8 cellular contexts compared by ENCODE assay signal in the genomic region with DNA sequence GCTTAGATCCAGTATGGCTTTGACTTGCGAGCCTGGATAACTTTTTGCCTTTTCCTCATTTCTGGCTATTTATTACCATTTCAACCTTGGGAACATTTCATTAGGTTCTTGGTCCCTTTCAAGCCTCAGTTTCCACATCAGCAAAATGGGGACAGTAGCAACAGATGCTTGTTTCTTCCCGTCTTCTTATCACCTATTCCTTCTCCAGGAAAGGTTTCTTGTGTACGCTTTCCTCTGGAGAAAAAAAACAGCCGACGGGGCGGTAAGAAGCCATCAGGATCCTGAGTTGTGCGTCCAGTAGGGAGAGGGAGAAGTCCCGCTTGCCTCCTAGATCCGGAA. TPM values are rescaled to one million over a fixed set of nuclear protein-coding genes. Genes with fewer than 3 reads are reported as not detected.
DNase-seq lines count a peak whose midpoint lies in the region; ATAC-seq and TF ChIP-seq lines count a peak whose summit lies in the region.

No MANE protein-coding gene starts in this region.

- intact Hi-C loops in mammary epithelial cell (cut with micrococcal nuclease) = loop anchor here (1.0 to 10.0 kb wide), 8 partner anchors 53 to 479 kb away; a partner anchor contains a TSS
- intact Hi-C loops in vagina (cut with DNase I) = no loop called here

- DNase-seq in stimulated activated naive CD8-positive, alpha-beta T cell treated with anti-CD3 and anti-CD28 coated beads, Interleukin-15, Interleukin-2, amounts not matched to agents 100 U/mL and 50 U/mL, for 24 hours = no peak
- DNase-seq in mammary epithelial cell = no peak
- no peak for DNase-seq in vagina (ENCODE audit: extremely low spot score in 2 of 2)
- DNase-seq in NCI-H1417 (lab: John Stamatoyannopoulos, UW) = no peak
- no peak for DNase-seq in inferior parietal cortex (ENCODE audit: extremely low spot score)

- no peaks in the 10 kb centered on the region for H3K9me3 ChIP-seq in mammary epithelial cell (replicated peaks; ENCODE audit: insufficient read depth, low read length)
- no peaks in the 10 kb centered on the region for H3K9me3 ChIP-seq in mononuclear cell (ENCODE audit: low read depth, low read length)
- no peaks in the 10 kb centered on the region for H3K9me3 ChIP-seq in vagina

- H3K79me2 ChIP-seq in mammary epithelial cell (ENCODE audit: insufficient read depth, low read length) = peaks cover 38% of the 10 kb centered on the region

- peak overlapping the region; percentile 47 for H3K27ac ChIP-seq in mammary epithelial cell (ENCODE audit: insufficient read depth, low read depth, low read length)
- H3K27ac ChIP-seq in vagina = peak overlapping the region; percentile 85

- H3K27me3 Mint-ChIP-seq in stimulated activated naive CD8-positive, alpha-beta T cell treated with anti-CD3 and anti-CD28 coated beads, Interleukin-15, Interleukin-2, amounts not matched to agents 100 ng/mL and 50 ng/mL, for 24 hours = peaks cover 44% of the 10 kb centered on the region

- no peak for TF ChIP-seq CTCF in mammary epithelial cell (conservative IDR thresholded peaks at IDR 0.05 in 1 of 2, IDR thresholded peaks at IDR 0.05 in 1 of 2; ENCODE audit: extremely low read depth in 1 of 2, insufficient read depth in 1 of 2, low read depth in 1 of 2, low read length in 2 of 2)
- TF ChIP-seq CTCF in vagina (IDR thresholded peaks at IDR 0.05) = no peak

- TSS peak; percentile 87 for BruUV-seq in mammary epithelial cell (replicated peaks; lab: Mats Ljungman, UMichigan)

- peak overlapping the region; percentile 68 for H3K27ac Mint-ChIP-seq in stimulated activated naive CD8-positive, alpha-beta T cell treated with anti-CD3 and anti-CD28 coated beads, Interleukin-15, Interleukin-2, amounts not matched to agents 100 ng/mL and 50 ng/mL, for 24 hours

- dilution Hi-C loops in mammary epithelial cell (cut with HindIII; ENCODE audit: low sequenced_read_pairs) = no loop called here

- no peaks in the 10 kb centered on the region for H3K36me3 Mint-ChIP-seq in stimulated activated naive CD8-positive, alpha-beta T cell treated with anti-CD3 and anti-CD28 coated beads, Interleukin-15, Interleukin-2, amounts not matched to agents 100 ng/mL and 50 ng/mL, for 24 hours (ENCODE audit: low read depth)

- no peaks in the 10 kb centered on the region for H3K36me3 ChIP-seq in mammary epithelial cell (ENCODE audit: insufficient read depth, low read length)
- no peaks in the 10 kb centered on the region for H3K36me3 ChIP-seq in vagina

- peaks cover 22% of the 10 kb centered on the region for H3K4me1 Mint-ChIP-seq in stimulated activated naive CD8-positive, alpha-beta T cell treated with anti-CD3 and anti-CD28 coated beads, Interleukin-15, Interleukin-2, amounts not matched to agents 100 ng/mL and 50 ng/mL, for 24 hours (ENCODE audit: low read depth)

- no peaks in the 10 kb centered on the region for H4K20me1 ChIP-seq in mammary epithelial cell (ENCODE audit: insufficient read depth, low read length)

- H3K9ac ChIP-seq in mammary epithelial cell (ENCODE audit: insufficient read depth, low read length) = peak overlapping the region; percentile 53

- 11% methylated on average over 9 of the region's 9 CpGs for WGBS in mammary epithelial cell (ENCODE audit: low coverage, missing lambda C conversion rate)

- CTCF ChIA-PET in mammary epithelial cell (lab: Charles Lee; ENCODE audit: low non-redundant PET) = interaction anchor here (0.7 to 1.1 kb wide), 2 partner anchors 170 to 413 kb away, joined by 4 read pairs; no protein-coding TSS in a partner anchor

- ATAC-seq in stimulated activated naive CD8-positive, alpha-beta T cell treated with anti-CD3 and anti-CD28 coated beads, Interleukin-15, Interleukin-2, amounts not matched to agents 100 U/mL and 50 U/mL, for 24 hours = no peak
- ATAC-seq in HG03108 (IDR thresholded peaks at IDR 0.05; ENCODE audit: unreplicated experiment) = no peak

- H3K4me3 ChIP-seq in mammary epithelial cell (replicated peaks in 1 of 3; ENCODE audit: insufficient read depth in 1 of 3, low read depth in 2 of 3, low read length in 3 of 3) (peak overlapping the region; percentile 40 to 84 (median 80)), mononuclear cell (ENCODE audit: low read length) (peak overlapping the region; percentile 60), vagina (peak overlapping the region; percentile 91 to 97)

- peak overlapping the region; percentile 72 for H3K4me3 Mint-ChIP-seq in stimulated activated naive CD8-positive, alpha-beta T cell treated with anti-CD3 and anti-CD28 coated beads, Interleukin-15, Interleukin-2, amounts not matched to agents 100 ng/mL and 50 ng/mL, for 24 hours

- TF ChIP-seq POLR2A in vagina (IDR thresholded peaks at IDR 0.05) = no peak

- in situ Hi-C loops in mammary epithelial cell (cut with MboI; ENCODE audit: low sequenced_read_pairs in 2 of 2) = loop anchor here (10.0 kb wide), 1 partner anchor 171 kb away; no protein-coding TSS in a partner anchor

- H3K4me1 ChIP-seq in mammary epithelial cell (ENCODE audit: insufficient read depth, low read length) (peaks cover 7% of the 10 kb centered on the region), mononuclear cell (ENCODE audit: insufficient read depth, low read length) (peaks cover 24% of the 10 kb centered on the region), vagina (peaks cover 43% of the 10 kb centered on the region)

- H3K27me3 ChIP-seq in mammary epithelial cell (ENCODE audit: insufficient read depth, low read length) = peaks cover 2% of the 10 kb centered on the region
- H3K27me3 ChIP-seq in mononuclear cell (ENCODE audit: insufficient read depth, low read length) = no peaks in the 10 kb centered on the region
- no peaks in the 10 kb centered on the region for H3K27me3 ChIP-seq in vagina

- peak overlapping the region; percentile 78 for H3K4me2 ChIP-seq in mammary epithelial cell (ENCODE audit: insufficient read depth, low read depth, low read length)

- no peaks in the 10 kb centered on the region for H3K9me3 Mint-ChIP-seq in stimulated activated naive CD8-positive, alpha-beta T cell treated with anti-CD3 and anti-CD28 coated beads, Interleukin-15, Interleukin-2, amounts not matched to agents 100 ng/mL and 50 ng/mL, for 24 hours

- H2AFZ ChIP-seq in mammary epithelial cell (ENCODE audit: low read depth, low read length) = peak overlapping the region; percentile 95

RNA-seq across cellular contexts. Expression of a gene that starts 0.5 kb away (rescaled TPM):
- total RNA-seq in mammary epithelial cell (10 to 100 TPM; 29.1 to 35.7 TPM), mononuclear cell (8.2 TPM), vagina (67.3 TPM)
- polyA plus RNA-seq in mammary epithelial cell = 19.0 TPM
- 77.1 TPM for polyA minus RNA-seq in mammary epithelial cell
